In the genomic region with DNA sequence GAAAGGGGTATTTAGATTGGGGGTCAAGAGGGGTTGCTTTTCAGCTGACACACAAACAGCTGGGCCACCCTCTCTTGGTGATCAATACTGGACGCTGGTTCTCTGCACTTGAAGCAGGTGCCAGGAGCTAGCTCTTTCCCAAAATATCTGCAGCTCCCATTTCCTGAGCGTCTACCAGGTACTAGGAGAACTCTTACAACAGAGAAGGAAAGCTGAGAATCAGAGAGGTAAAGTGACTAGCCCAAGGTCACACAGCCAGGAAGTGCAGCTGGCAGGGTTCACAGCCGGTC, we compare ENCODE assay signal across 9 cellular contexts. TPM values are rescaled to one million over a fixed set of nuclear protein-coding genes. Genes with fewer than 3 reads are reported as not detected.
DNase-seq lines count a peak whose midpoint lies in the region; ATAC-seq and TF ChIP-seq lines count a peak whose summit lies in the region.
"Had no signal": no experiment of that assay in that cellular context is flagged by ENCODE, and none has a peak within 500 bp of the region (broad histone marks: within the 10 kb centered on the region; RNA-seq: fewer than 3 reads in every experiment).

No MANE protein-coding gene starts in this region.

- no peaks in the 10 kb centered on the region for H3K27me3 ChIP-seq in CD8-positive, alpha-beta memory T cell (ENCODE audit: insufficient read depth, low read length, poor library complexity, severe bottlenecking)
- peaks cover 73% of the 10 kb centered on the region for H3K27me3 ChIP-seq in IMR-90 (ENCODE audit: control insufficient read depth, insufficient read depth, low read length)
- H3K27me3 ChIP-seq in duodenal mucosa (ENCODE audit: control insufficient read depth in 1 of 2, insufficient read depth in 2 of 2, low read length in 2 of 2): peaks cover 26 to 28% of the 10 kb centered on the region in 2 donors
- peaks cover 0 to 83% (median 10%) of the 10 kb centered on the region in 3 experiments for H3K27me3 ChIP-seq in neuronal stem cell (ENCODE audit: control insufficient read depth in 3 of 3, insufficient read depth in 3 of 3, low read depth in 1 of 3, low read length in 3 of 3)

- CTCF ChIA-PET in CD8-positive, alpha-beta memory T cell (lab: Charles Lee): interaction anchor here (0.8 to 1.8 kb wide), 2 partner anchors 18 to 21 kb away, joined by 3 read pairs; no protein-coding TSS in a partner anchor
- CTCF ChIA-PET in IMR-90 (lab: Yijun Ruan, JAX): no interaction called here

- H3K4me3 Mint-ChIP-seq in CD8-positive, alpha-beta memory T cell: peak overlapping the region; percentile 81 to 94 (median 85)

- no peaks in the 10 kb centered on the region for H3K36me3 ChIP-seq in CD8-positive, alpha-beta memory T cell (ENCODE audit: insufficient read depth, low read length)
- H3K36me3 ChIP-seq in IMR-90 (ENCODE audit: control insufficient read depth, insufficient read depth, low read length) (no peaks in the 10 kb centered on the region), duodenal mucosa (ENCODE audit: control insufficient read depth in 1 of 2, insufficient read depth in 2 of 2, low read length in 2 of 2) (no peaks in the 10 kb centered on the region), neuronal stem cell (replicated peaks in 1 of 2; ENCODE audit: control insufficient read depth in 2 of 2, insufficient read depth in 2 of 2, low read length in 2 of 2) (no peaks in the 10 kb centered on the region)
- H3K36me3 ChIP-seq: MG63 had no signal

- no peaks in the 10 kb centered on the region for H3K9me1 ChIP-seq in IMR-90 (ENCODE audit: insufficient read depth, low read length)

- H2BK12ac ChIP-seq in neuronal stem cell (ENCODE audit: low read length): no peak overlapping the region

- H2AFZ ChIP-seq in IMR-90 (replicated peaks; ENCODE audit: low read length, poor library complexity) (peak overlapping the region; percentile 70), neuronal stem cell (ENCODE audit: low read length) (peak overlapping the region; percentile 98)

- H4K91ac ChIP-seq in IMR-90 (ENCODE audit: insufficient read depth, low read depth, low read length): no peak overlapping the region
- H4K91ac ChIP-seq in neuronal stem cell (ENCODE audit: low read depth, low read length, poor library complexity): no peak overlapping the region

- H3K4me1 Mint-ChIP-seq in CD8-positive, alpha-beta memory T cell: peaks cover 14 to 30% (median 29%) of the 10 kb centered on the region in 3 donors

- no peak for TF ChIP-seq POLR2A in IMR-90 (IDR thresholded peaks at IDR 0.05; ENCODE audit: low read depth, low read length)

- ATAC-seq in IMR-90 (ENCODE audit: low read depth): no peak

- peak in 1 of 5 donors; percentile 37 for DNase-seq in CD8-positive, alpha-beta memory T cell
- no peak for DNase-seq in IMR-90
- DNase-seq in neuronal stem cell (ENCODE audit: low spot score): no peak
- DNase-seq in NCI-H1417 (lab: John Stamatoyannopoulos, UW): no peak
- DNase-seq in NCI-H187 (lab: John Stamatoyannopoulos, UW): no peak
- DNase-seq in NOMO-1 (lab: John Stamatoyannopoulos, UW; ENCODE audit: unreplicated experiment in 2 of 2): no peak
- DNase-seq in CD1c-positive myeloid dendritic cell (ENCODE audit: extremely low spot score): no peak
- DNase-seq: MG63 had no signal

- no peak for TF ChIP-seq CTCF in IMR-90 (conservative IDR thresholded peaks at IDR 0.05; ENCODE audit: low read depth, low read length)

- H4K5ac ChIP-seq in IMR-90 (ENCODE audit: low read depth, low read length): no peak overlapping the region

- H3K9me3 Mint-ChIP-seq in CD8-positive, alpha-beta memory T cell: no peaks in the 10 kb centered on the region

- peak overlapping the region in 4 of 8 donors; percentile 52 to 73 (median 59) for H3K27ac Mint-ChIP-seq in CD8-positive, alpha-beta memory T cell

- in situ Hi-C loops in IMR-90 (cut with MboI; ENCODE audit: low sequenced_read_pairs): no loop called here

- POLR2A ChIA-PET in CD8-positive, alpha-beta memory T cell (lab: Charles Lee): no interaction called here
- POLR2A ChIA-PET in IMR-90 (lab: Charles Lee; ENCODE audit: unreplicated experiment): no interaction called here

- H2AK5ac ChIP-seq in IMR-90 (ENCODE audit: low read depth, low read length) (no peak overlapping the region), neuronal stem cell (ENCODE audit: low read depth, low read length) (no peak overlapping the region)

- intact Hi-C loops in IMR-90 (cut with micrococcal nuclease): no loop called here

- no peak overlapping the region for H2BK20ac ChIP-seq in IMR-90 (ENCODE audit: low read depth, low read length)

- dilution Hi-C loops in IMR-90 (cut with HindIII; ENCODE audit: low sequenced_read_pairs, unreplicated experiment): no loop called here

- peaks cover 14% of the 10 kb centered on the region for H3K4me1 ChIP-seq in CD8-positive, alpha-beta memory T cell (ENCODE audit: insufficient read depth, low read length)
- H3K4me1 ChIP-seq in IMR-90 (ENCODE audit: control insufficient read depth, insufficient read depth, low read length) (no peaks in the 10 kb centered on the region; the same call in 1 of the 2 replicates), duodenal mucosa (ENCODE audit: control insufficient read depth in 1 of 2, insufficient read depth in 2 of 2, low read length in 2 of 2) (peaks cover 7 to 12% of the 10 kb centered on the region in 2 donors), neuronal stem cell (ENCODE audit: control insufficient read depth in 2 of 2, insufficient read depth in 1 of 2, low read depth in 1 of 2, low read length in 2 of 2) (peaks cover 7 to 16% of the 10 kb centered on the region in 2 donors)

- H2BK120ac ChIP-seq in IMR-90 (ENCODE audit: low read depth, low read length): no peak overlapping the region
- no peak overlapping the region for H2BK120ac ChIP-seq in neuronal stem cell (ENCODE audit: low read depth, low read length)

- H3K4me2 ChIP-seq in IMR-90 (ENCODE audit: low read depth, low read length) (no peak overlapping the region), neuronal stem cell (ENCODE audit: insufficient read depth, low read length, poor library complexity, severe bottlenecking) (peak overlapping the region; percentile 89)

- no peaks in the 10 kb centered on the region for H3K36me3 Mint-ChIP-seq in CD8-positive, alpha-beta memory T cell

- H2BK5ac ChIP-seq in IMR-90 (ENCODE audit: low read depth, low read length, poor library complexity, severe bottlenecking): no peak overlapping the region
- H2BK5ac ChIP-seq in neuronal stem cell (ENCODE audit: low read length): no peak overlapping the region

- no peaks in the 10 kb centered on the region for H3K79me1 ChIP-seq in IMR-90 (ENCODE audit: low read depth in 1 of 2, low read length in 2 of 2)
- peaks cover 3% of the 10 kb centered on the region for H3K79me1 ChIP-seq in neuronal stem cell (ENCODE audit: low read depth, low read length)

- H3K18ac ChIP-seq in IMR-90 (ENCODE audit: low read depth, low read length) (no peak overlapping the region), neuronal stem cell (ENCODE audit: low read length) (no peak overlapping the region)

- H3K4me3 ChIP-seq in CD8-positive, alpha-beta memory T cell (ENCODE audit: low read length): peak overlapping the region; percentile 64
- no peak overlapping the region for H3K4me3 ChIP-seq in IMR-90 (ENCODE audit: insufficient read depth, low read depth, low read length)
- peak overlapping the region; percentile 45 to 63 for H3K4me3 ChIP-seq in duodenal mucosa (ENCODE audit: low read depth in 1 of 2, low read length in 2 of 2)
- H3K4me3 ChIP-seq in neuronal stem cell (ENCODE audit: low read length in 2 of 2): peak overlapping the region in 1 of 2 donors; percentile 87
- H3K4me3 ChIP-seq: MG63 had no signal

- H3K4ac ChIP-seq in IMR-90 (ENCODE audit: low read depth, low read length): no peak overlapping the region
- no peak overlapping the region for H3K4ac ChIP-seq in neuronal stem cell (ENCODE audit: low read length)

- no peaks in the 10 kb centered on the region for H4K20me1 ChIP-seq in IMR-90 (ENCODE audit: insufficient read depth, low read length)

- H3K9me3 ChIP-seq in CD8-positive, alpha-beta memory T cell (ENCODE audit: low read length): no peaks in the 10 kb centered on the region
- H3K9me3 ChIP-seq in IMR-90 (ENCODE audit: control insufficient read depth, insufficient read depth, low read length) (no peaks in the 10 kb centered on the region), duodenal mucosa (ENCODE audit: control insufficient read depth in 1 of 2, low read length in 2 of 2) (no peaks in the 10 kb centered on the region), neuronal stem cell (replicated peaks in 1 of 2; ENCODE audit: control insufficient read depth in 2 of 2, insufficient read depth in 1 of 2, low read depth in 1 of 2, low read length in 2 of 2) (no peaks in the 10 kb centered on the region)
- H3K9me3 ChIP-seq: MG63 had no signal

- H3K14ac ChIP-seq in IMR-90 (replicated peaks; ENCODE audit: low read depth, low read length) (no peak overlapping the region), neuronal stem cell (ENCODE audit: low read length) (no peak overlapping the region)

- H2AK9ac ChIP-seq in IMR-90 (replicated peaks; ENCODE audit: low read depth, low read length, poor library complexity): no peak overlapping the region

- H3K23ac ChIP-seq in IMR-90 (ENCODE audit: low read depth, low read length): no peak overlapping the region
- no peak overlapping the region for H3K23ac ChIP-seq in neuronal stem cell (ENCODE audit: low read depth, low read length, poor library complexity)

- H4K8ac ChIP-seq in IMR-90 (ENCODE audit: low read depth in 2 of 2, low read length in 2 of 2) (no peak overlapping the region), neuronal stem cell (ENCODE audit: low read depth, low read length) (no peak overlapping the region)

- H2BK15ac ChIP-seq in IMR-90 (ENCODE audit: low read depth, low read length) (no peak overlapping the region), neuronal stem cell (ENCODE audit: low read length) (no peak overlapping the region)

- BruUV-seq in IMR-90 (replicated peaks; lab: Mats Ljungman, UMichigan): no TSS peak

- WGBS in IMR-90 (ENCODE audit: extremely low coverage in 2 of 2, insufficient read length in 1 of 2), 2 experiments: 20% methylated on average over 1 of the region's 3 CpGs; no CpG with 5 or more reads in 1 of the 2 experiments
- no CpG with 5 or more reads among the region's 3 CpGs for WGBS in neuronal stem cell (ENCODE audit: extremely low coverage in 2 of 2, insufficient read length in 2 of 2, insufficient replicate concordance in 1 of 2), 2 donors

- no peak for TF ChIP-seq RAD21 in IMR-90 (IDR thresholded peaks at IDR 0.05; ENCODE audit: low read length)

- H3K27ac ChIP-seq in CD8-positive, alpha-beta memory T cell (ENCODE audit: low read depth, low read length): peak overlapping the region; percentile 54
- H3K27ac ChIP-seq in IMR-90 (ENCODE audit: insufficient read depth, low read length) (no peak overlapping the region), duodenal mucosa (ENCODE audit: low read depth, low read length) (no peak overlapping the region), neuronal stem cell (replicated peaks; ENCODE audit: low read length) (no peak overlapping the region)

- H3K9ac ChIP-seq in IMR-90 (ENCODE audit: low read depth, low read length) (no peak overlapping the region), duodenal mucosa (ENCODE audit: low read depth in 1 of 2, low read length in 2 of 2) (no peak overlapping the region), neuronal stem cell (ENCODE audit: low read depth, low read length, poor library complexity) (no peak overlapping the region)

- H3K56ac ChIP-seq in IMR-90 (ENCODE audit: extremely low read depth, insufficient read depth, low read length): no peak overlapping the region

- H3K27me3 Mint-ChIP-seq in CD8-positive, alpha-beta memory T cell: peaks cover 5 to 7% of the 10 kb centered on the region in 2 donors

RNA-seq across cellular contexts. Expression of a gene that starts 1.2 kb away (rescaled TPM):
- total RNA-seq in CD8-positive, alpha-beta memory T cell: 10 to 100 TPM; 32.3 to 32.6 TPM
- 22.8 TPM for polyA plus RNA-seq in CD8-positive, alpha-beta memory T cell
- 0.18 TPM in 1 of 2 replicates, not detected in the other for total RNA-seq in IMR-90 (2012; rRNA removed)
- 0.22 TPM in 1 of 2 replicates, not detected in the other for polyA plus RNA-seq in IMR-90 (2012; rRNA removed)
- 0.09 TPM in 1 of 2 replicates, not detected in the other for polyA plus RNA-seq in IMR-90 (2012; cell fraction: cytosol; rRNA removed)
- polyA plus RNA-seq in IMR-90 (2012; cell fraction: nucleus; rRNA removed; ENCODE audit: low replicate concordance): not detected in 2 replicates
- polyA plus RNA-seq in neuronal stem cell (2013, experiment 1 of 2): 13.2 TPM
- 12.4 TPM for polyA plus RNA-seq in neuronal stem cell (2013, experiment 2 of 2)

Comparison
In these comparisons a context has a peak if more than half of its experiments do, and no peak if none do; other contexts are left out.
1. RNA of a gene that starts 1.2 kb away (total RNA-seq): 32.3 to 32.6 TPM in CD8-positive, alpha-beta memory T cell; 0.18 TPM in IMR-90; every median in the first group is over 10 times any median in the second.